29 cellular contexts compared by ENCODE assay signal in genomic region chr3:195578565-195578964, GRCh38. TPM values are rescaled to one million over a fixed set of nuclear protein-coding genes. Genes with fewer than 3 reads are reported as not detected.
"Had no signal": no experiment of that assay in that cellular context is flagged by ENCODE, and none has a peak within 500 bp of the region (broad histone marks: within the 10 kb centered on the region; RNA-seq: fewer than 3 reads in every experiment).

No MANE protein-coding gene starts in this region.

- H3K9me3 ChIP-seq: gastroesophageal sphincter, right atrium auricular region had no signal

- ATAC-seq: gastroesophageal sphincter; left colon; naive thymus-derived CD8-positive, alpha-beta T cell; T-cell had no signal

- H3K27me3 ChIP-seq: brain microvascular endothelial cell, neural progenitor cell, right atrium auricular region had no signal

- H3K36me3 Mint-ChIP-seq: activated naive CD4-positive, alpha-beta T cell treated with anti-CD3 and anti-CD28 coated beads, Interleukin-2, amount 10 ng/mL, durations not matched to agents 7 days and 5 days; activated naive CD8-positive, alpha-beta T cell treated with anti-CD3 and anti-CD28 coated beads, Interleukin-2, amount 10 ng/mL, durations not matched to agents 7 days and 5 days; immature natural killer cell; memory B cell; naive thymus-derived CD8-positive, alpha-beta T cell; neural progenitor cell; T-cell had no signal

- DNase-seq: activated CD4-positive, alpha-beta T cell treated with anti-CD3 and anti-CD28 coated beads for 48 hours; activated CD4-positive, alpha-beta T cell treated with anti-CD3 and anti-CD28 coated beads, Interleukin-2, amount 50 U/mL, for 48 hours; activated CD8-positive, alpha-beta memory T cell treated with anti-CD3 and anti-CD28 coated beads for 24 hours; activated gamma-delta T cell; activated naive CD4-positive, alpha-beta T cell treated with anti-CD3 and anti-CD28 coated beads, Interleukin-2, amount 10 ng/mL, durations not matched to agents 7 days and 5 days; activated naive CD8-positive, alpha-beta T cell treated with anti-CD3 and anti-CD28 coated beads, Interleukin-2, amount 10 ng/mL, durations not matched to agents 7 days and 5 days; activated T-cell treated with anti-CD3 and anti-CD28 coated beads, Interleukin-2, amount 50 U/mL, for 1 hour; brain microvascular endothelial cell; central memory CD4-positive, alpha-beta T cell; effector memory CD4-positive, alpha-beta T cell; erythroblast; hippocampal formation; immature natural killer cell; kidney; left colon; naive thymus-derived CD8-positive, alpha-beta T cell; occipital lobe; stimulated activated CD4-positive, alpha-beta T cell treated with anti-CD3 and anti-CD28 coated beads, Interleukin-15, amount 100 ng/mL, for 24 hours; stimulated activated CD4-positive, alpha-beta T cell treated with anti-CD3 and anti-CD28 coated beads, Interleukin-2, amount 100 ng/mL, for 24 hours; stimulated activated naive CD4-positive, alpha-beta T cell treated with Interleukin-2 at 50 U/mL for 16 hours; T-cell had no signal

- H3K4me1 Mint-ChIP-seq: activated naive CD4-positive, alpha-beta T cell treated with anti-CD3 and anti-CD28 coated beads, Interleukin-2, amount 10 ng/mL, durations not matched to agents 7 days and 5 days; immature natural killer cell; memory B cell had no signal

- H3K4me3 Mint-ChIP-seq: activated naive CD4-positive, alpha-beta T cell treated with anti-CD3 and anti-CD28 coated beads, Interleukin-2, amount 10 ng/mL, durations not matched to agents 7 days and 5 days; activated naive CD8-positive, alpha-beta T cell treated with anti-CD3 and anti-CD28 coated beads, Interleukin-2, amount 10 ng/mL, durations not matched to agents 7 days and 5 days; activated T-helper 1 cell treated with anti-CD3 and anti-CD28 coated beads, Interleukin-12 subunit alpha, Interleukin-12 subunit beta, Interleukin-2, Interleukin-4 antibody, amounts not matched to agents 30 ng/mL and 10 ng/mL and 1 ng/mL, durations not matched to agents 14 hours and 24 hours and 36 hours; immature natural killer cell; memory B cell; naive thymus-derived CD8-positive, alpha-beta T cell; neural progenitor cell; T-cell; T-helper 2 cell treated with Interferon-gamma antibody and Interleukin-4, amounts not matched to agents 5 μg/mL and 100 μg/mL, for 36 hours had no signal

- H3K9me3 Mint-ChIP-seq: activated naive CD4-positive, alpha-beta T cell treated with anti-CD3 and anti-CD28 coated beads, Interleukin-2, amount 10 ng/mL, durations not matched to agents 7 days and 5 days; activated naive CD8-positive, alpha-beta T cell treated with anti-CD3 and anti-CD28 coated beads, Interleukin-2, amount 10 ng/mL, durations not matched to agents 7 days and 5 days; activated T-helper 1 cell treated with anti-CD3 and anti-CD28 coated beads, Interleukin-12 subunit alpha, Interleukin-12 subunit beta, Interleukin-2, Interleukin-4 antibody, amounts not matched to agents 30 ng/mL and 10 ng/mL and 1 ng/mL, durations not matched to agents 14 hours and 24 hours and 36 hours; immature natural killer cell; memory B cell; naive thymus-derived CD8-positive, alpha-beta T cell; T-cell; T-helper 2 cell treated with Interferon-gamma antibody and Interleukin-4, amounts not matched to agents 5 μg/mL and 100 μg/mL, for 36 hours had no signal

- H3K27ac ChIP-seq: brain microvascular endothelial cell, gastroesophageal sphincter, neural progenitor cell, right atrium auricular region, VCaP had no signal

- H3K9ac ChIP-seq: neural progenitor cell had no signal

- H2AFZ ChIP-seq: neural progenitor cell had no signal

- H3K36me3 ChIP-seq: brain microvascular endothelial cell, gastroesophageal sphincter, neural progenitor cell, right atrium auricular region had no signal

- H3K4me2 ChIP-seq: neural progenitor cell had no signal

- H3K4me3 ChIP-seq: neural progenitor cell, right atrium auricular region had no signal

- H3K4me1 ChIP-seq: neural progenitor cell had no signal

- H3K27ac Mint-ChIP-seq: activated naive CD4-positive, alpha-beta T cell treated with anti-CD3 and anti-CD28 coated beads, Interleukin-2, amount 10 ng/mL, durations not matched to agents 7 days and 5 days; activated naive CD8-positive, alpha-beta T cell treated with anti-CD3 and anti-CD28 coated beads, Interleukin-2, amount 10 ng/mL, durations not matched to agents 7 days and 5 days; activated T-helper 1 cell treated with anti-CD3 and anti-CD28 coated beads, Interleukin-12 subunit alpha, Interleukin-12 subunit beta, Interleukin-2, Interleukin-4 antibody, amounts not matched to agents 30 ng/mL and 10 ng/mL and 1 ng/mL, durations not matched to agents 14 hours and 24 hours and 36 hours; immature natural killer cell; memory B cell; neural progenitor cell; T-cell; T-helper 2 cell treated with Interferon-gamma antibody and Interleukin-4, amounts not matched to agents 5 μg/mL and 100 μg/mL, for 36 hours had no signal

RNA-seq across cellular contexts. Expression of gene APOD, which starts 5.2 kb away (rescaled TPM):
- total RNA-seq: activated naive CD8-positive, alpha-beta T cell treated with anti-CD3 and anti-CD28 coated beads, Interleukin-2, amount 10 ng/mL, durations not matched to agents 7 days and 5 days; astrocyte; naive thymus-derived CD8-positive, alpha-beta T cell had no signal
- polyA plus RNA-seq: immature natural killer cell; naive thymus-derived CD8-positive, alpha-beta T cell had no signal
